In the genomic region with DNA sequence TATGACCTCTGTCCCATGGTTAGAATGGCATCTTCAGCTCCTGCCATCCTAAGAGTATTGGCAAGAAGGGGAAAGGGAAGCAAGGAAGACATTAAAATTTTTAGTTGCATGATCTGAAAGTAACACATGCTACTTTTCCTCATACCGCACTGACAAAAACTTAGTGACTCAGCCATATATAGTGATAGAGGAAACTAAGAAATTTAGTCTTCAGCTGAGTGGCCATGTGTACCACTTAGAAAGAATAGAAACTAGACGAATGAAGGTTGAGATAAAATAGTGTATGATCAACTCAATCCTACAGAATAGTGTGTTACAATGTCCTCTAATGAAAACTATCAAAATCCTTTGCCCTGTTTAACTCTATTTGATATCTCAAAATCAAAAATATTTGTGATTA, we compare ENCODE assay signal across 17 cellular contexts.
DNase-seq lines count a peak whose midpoint lies in the region; ATAC-seq and TF ChIP-seq lines count a peak whose summit lies in the region.
"Had no signal": no experiment of that assay in that cellular context is flagged by ENCODE, and none has a peak within 500 bp of the region (broad histone marks: within the 10 kb centered on the region; RNA-seq: fewer than 3 reads in every experiment).

No MANE protein-coding gene starts in this region.

- H3K9me3 Mint-ChIP-seq in stimulated activated naive B cell treated with anti-CD40 and anti-IgM and Interleukin-4, amounts not matched to agents 10 μg/mL and 1 μg/mL and 100 μg/mL, for 72 hours = peaks cover 0 to 10% of the 10 kb centered on the region in 2 donors

- peak overlapping the region; percentile 76 for H3K27ac ChIP-seq in epithelial cell of prostate
- no peak overlapping the region for H3K27ac ChIP-seq in RWPE1
- H3K27ac ChIP-seq: SJSA1 had no signal

- H3K27ac Mint-ChIP-seq in stimulated activated naive B cell treated with anti-CD40 and anti-IgM and Interleukin-4, amounts not matched to agents 10 μg/mL and 1 μg/mL and 100 μg/mL, for 72 hours = no peak overlapping the region

- H3K36me3 Mint-ChIP-seq in stimulated activated naive B cell treated with anti-CD40 and anti-IgM and Interleukin-4, amounts not matched to agents 10 μg/mL and 1 μg/mL and 100 μg/mL, for 72 hours = peaks cover 18 to 28% of the 10 kb centered on the region in 2 donors

- no peak overlapping the region for H3K4me3 Mint-ChIP-seq in stimulated activated naive B cell treated with anti-CD40 and anti-IgM and Interleukin-4, amounts not matched to agents 10 μg/mL and 1 μg/mL and 100 μg/mL, for 72 hours

- H3K4me1 Mint-ChIP-seq in stimulated activated naive B cell treated with anti-CD40 and anti-IgM and Interleukin-4, amounts not matched to agents 10 μg/mL and 1 μg/mL and 100 μg/mL, for 72 hours = peaks cover 30 to 50% of the 10 kb centered on the region in 2 donors

- POLR2A ChIA-PET in RWPE1 (lab: Yijun Ruan, JAX; ENCODE audit: low non-redundant PET) = no interaction called here

- no peak for DNase-seq in epithelial cell of prostate (ENCODE audit: low read depth, low spot score)
- DNase-seq in stimulated activated naive B cell treated with anti-CD40 and anti-IgM and Interleukin-4, amounts not matched to agents 10 μg/mL and 1 μg/mL and 100 μg/mL, for 72 hours = no peak
- DNase-seq in RPMI8226 = no peak
- DNase-seq in RWPE1 (ENCODE audit: low spot score) = no peak
- DNase-seq: C1 segment of cervical spinal cord, DND-41, KBM-7, NCI-H1092 treated with DMSO at 0.1 percent for 48 hours, NCI-H2081 treated with DMSO at 0.1 percent for 48 hours, NCI-H524 treated with DMSO at 0.1 percent for 48 hours, OCI-M1, SW 1271 had no signal

- ATAC-seq in GM18517 (IDR thresholded peaks at IDR 0.05; ENCODE audit: unreplicated experiment) (peak; percentile 46), HG02610 (IDR thresholded peaks at IDR 0.05; ENCODE audit: unreplicated experiment) (peak; percentile 57), HG02973 (IDR thresholded peaks at IDR 0.05; ENCODE audit: unreplicated experiment) (no peak)
- ATAC-seq in stimulated activated naive B cell treated with anti-CD40 and anti-IgM and Interleukin-4, amounts not matched to agents 10 μg/mL and 1 μg/mL and 100 μg/mL, for 72 hours (replicated peaks) = peak; percentile 47 to 58
- ATAC-seq: GM12878 had no signal

- H3K27me3 Mint-ChIP-seq in stimulated activated naive B cell treated with anti-CD40 and anti-IgM and Interleukin-4, amounts not matched to agents 10 μg/mL and 1 μg/mL and 100 μg/mL, for 72 hours = no peaks in the 10 kb centered on the region

- no peak for TF ChIP-seq CTCF in RWPE1 (conservative IDR thresholded peaks at IDR 0.05; ENCODE audit: low read depth)

- CTCF ChIA-PET in RWPE1 (lab: Yijun Ruan, JAX) = no interaction called here
